Comparison of ENCODE assay signal across 1 cellular context in genomic region chr21:33199516-33200217, GRCh38.
TF ChIP-seq lines count a peak whose summit lies in the region.

No MANE protein-coding gene starts in this region.

TF ChIP-seq in H1, 55 proteins besides CTCF, POLR2A, EP300 and RAD21:
- TF ChIP-seq ZNF274 (IDR thresholded peaks at IDR 0.05; ENCODE audit: borderline replicate concordance, extremely low read depth, low read length) (no peak), BACH1 (IDR thresholded peaks at IDR 0.05; ENCODE audit: low read length) (peak; percentile 70), RNF2 (IDR thresholded peaks at IDR 0.05; ENCODE audit: borderline replicate concordance, low read depth, low read length, missing control alignments, poor library complexity, severe bottlenecking) (no peak), JUN (IDR thresholded peaks at IDR 0.05; ENCODE audit: low read depth, low read length) (0 out of 2 replicates have a peak, but pooled peaks have one; percentile 8), JUND (IDR thresholded peaks at IDR 0.05; ENCODE audit: low read length) (peak; percentile 87)
- TF ChIP-seq, protein P1, sequence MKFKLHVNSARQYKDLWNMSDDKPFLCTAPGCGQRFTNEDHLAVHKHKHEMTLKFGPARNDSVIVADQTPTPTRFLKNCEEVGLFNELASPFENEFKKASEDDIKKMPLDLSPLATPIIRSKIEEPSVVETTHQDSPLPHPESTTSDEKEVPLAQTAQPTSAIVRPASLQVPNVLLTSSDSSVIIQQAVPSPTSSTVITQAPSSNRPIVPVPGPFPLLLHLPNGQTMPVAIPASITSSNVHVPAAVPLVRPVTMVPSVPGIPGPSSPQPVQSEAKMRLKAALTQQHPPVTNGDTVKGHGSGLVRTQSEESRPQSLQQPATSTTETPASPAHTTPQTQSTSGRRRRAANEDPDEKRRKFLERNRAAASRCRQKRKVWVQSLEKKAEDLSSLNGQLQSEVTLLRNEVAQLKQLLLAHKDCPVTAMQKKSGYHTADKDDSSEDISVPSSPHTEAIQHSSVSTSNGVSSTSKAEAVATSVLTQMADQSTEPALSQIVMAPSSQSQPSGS (IDR thresholded peaks at IDR 0.05; ENCODE audit: low read length): 0 out of 2 replicates have a peak, but pooled peaks have one; percentile 54
